In genomic region chr1:7491089-7491817, GRCh38 we compare ENCODE assay signal across 10 cellular contexts.
A peak's percentile ranks its signal among the peaks of the same experiment; 100 is the strongest.
DNase-seq lines count a peak whose midpoint lies in the region; ATAC-seq, FAIRE-seq and TF ChIP-seq lines count a peak whose summit lies in the region.
"Had no signal": no experiment of that assay in that cellular context is flagged by ENCODE, and none has a peak within 500 bp of the region (broad histone marks: within the 10 kb centered on the region; RNA-seq: fewer than 3 reads in every experiment).

No MANE protein-coding gene starts in this region.

- no TSS peak for BruUV-seq in endothelial cell of umbilical vein (replicated peaks; lab: Mats Ljungman, UMichigan)

- intact Hi-C loops in endothelial cell of umbilical vein (cut with micrococcal nuclease): no loop called here

- dilution Hi-C loops in endothelial cell of umbilical vein (cut with MboI; ENCODE audit: extremely low pct_ligation_motif_present, low sequenced_read_pairs): no loop called here

- H3K4me3 ChIP-seq in endothelial cell of umbilical vein (replicated peaks in 1 of 3; ENCODE audit: insufficient read depth in 1 of 3, low read depth in 1 of 3, low read length in 3 of 3): no peak overlapping the region
- H3K4me3 ChIP-seq: psoas muscle had no signal

- no peak overlapping the region for H3K4me2 ChIP-seq in endothelial cell of umbilical vein (ENCODE audit: insufficient read depth, low read length)

- DNase-seq in Daoy (ENCODE audit: low read depth) (peak; percentile 38), NCI-H2196 (lab: John Stamatoyannopoulos, UW; ENCODE audit: unreplicated experiment) (peak; percentile 80), endothelial cell of umbilical vein (ENCODE audit: low read depth, low spot score) (peak; percentile 52), omental fat pad (ENCODE audit: low spot score) (no peak), GM19238 (ENCODE audit: insufficient read length, low spot score) (no peak), NCI-H526 treated with DMSO at 0.1 percent for 48 hours (lab: John Stamatoyannopoulos, UW) (no peak)
- no peak for DNase-seq in activated effector memory CD4-positive, alpha-beta T cell treated with anti-CD3 and anti-CD28 coated beads, Interleukin-2, amount 50 U/mL, for 16 hours
- DNase-seq in activated CD4-positive, alpha-beta T cell treated with anti-CD3 and anti-CD28 coated beads for 1 hour: no peak
- DNase-seq: psoas muscle had no signal

- no peak for FAIRE-seq in endothelial cell of umbilical vein (lab: Jason Lieb, UNC)
- FAIRE-seq: G401.6 had no signal

- no peaks in the 10 kb centered on the region for H3K9me3 ChIP-seq in endothelial cell of umbilical vein (replicated peaks; ENCODE audit: control insufficient read depth, insufficient read depth, low read length)
- H3K9me3 ChIP-seq: psoas muscle had no signal

- TF ChIP-seq POLR2A in endothelial cell of umbilical vein (IDR thresholded peaks at IDR 0.05; ENCODE audit: low read depth, low read length): no peak

- no peaks in the 10 kb centered on the region for H3K36me3 ChIP-seq in endothelial cell of umbilical vein (ENCODE audit: control insufficient read depth in 2 of 2, extremely low read depth in 1 of 2, insufficient read depth in 2 of 2, low read length in 2 of 2)

- H3K4me1 ChIP-seq in endothelial cell of umbilical vein (ENCODE audit: control insufficient read depth, extremely low read depth, insufficient read depth, low read length): no peaks in the 10 kb centered on the region
- H3K4me1 ChIP-seq: psoas muscle had no signal

- peak; percentile 79 for ATAC-seq in omental fat pad (ENCODE audit: low FRiP score)
- ATAC-seq: psoas muscle had no signal

- H3K27ac ChIP-seq in endothelial cell of umbilical vein (ENCODE audit: insufficient read depth, low read depth, low read length): no peak overlapping the region
- H3K27ac ChIP-seq: psoas muscle had no signal

- peak overlapping the region; percentile 14 for H2AFZ ChIP-seq in endothelial cell of umbilical vein (ENCODE audit: low read depth, low read length)

- TF ChIP-seq CTCF in endothelial cell of umbilical vein (IDR thresholded peaks at IDR 0.05; ENCODE audit: extremely low read depth in 1 of 2, insufficient read depth in 1 of 2, low read depth in 1 of 2, low read length in 2 of 2): no peak
- TF ChIP-seq CTCF in omental fat pad (IDR thresholded peaks at IDR 0.05): no peak

- H3K9ac ChIP-seq in endothelial cell of umbilical vein (replicated peaks; ENCODE audit: extremely low read depth, insufficient read depth, low read length): no peak overlapping the region

- H4K20me1 ChIP-seq in endothelial cell of umbilical vein (replicated peaks; ENCODE audit: control insufficient read depth, extremely low read depth, insufficient read depth, low read length): no peaks in the 10 kb centered on the region

- no peaks in the 10 kb centered on the region for H3K27me3 ChIP-seq in endothelial cell of umbilical vein (ENCODE audit: control insufficient read depth in 2 of 2, insufficient read depth in 2 of 2, low read length in 2 of 2)

- POLR2A ChIA-PET in endothelial cell of umbilical vein (lab: Charles Lee): no interaction called here

- no peaks in the 10 kb centered on the region for H3K9me1 ChIP-seq in endothelial cell of umbilical vein (replicated peaks; ENCODE audit: control insufficient read depth, extremely low read depth, insufficient read depth, low read length)

- H3K79me2 ChIP-seq in endothelial cell of umbilical vein (ENCODE audit: control insufficient read depth, insufficient read depth, low read length): no peaks in the 10 kb centered on the region

- CTCF ChIA-PET in endothelial cell of umbilical vein (lab: Charles Lee): no interaction called here

TF ChIP-seq in endothelial cell of umbilical vein, 7 proteins besides CTCF, POLR2A, EP300 and RAD21:
- TF ChIP-seq POLR2AphosphoS5 (IDR thresholded peaks at IDR 0.05; ENCODE audit: insufficient read depth, low read depth, low read length): no peak
- no peak for TF ChIP-seq MYC (IDR thresholded peaks at IDR 0.05; ENCODE audit: low read depth, low read length)
- TF ChIP-seq EZH2 (IDR thresholded peaks at IDR 0.05; ENCODE audit: borderline replicate concordance, low read depth, low read length, severe bottlenecking): no peak

Comparison
In these comparisons a context has a peak if more than half of its experiments do, and no peak if none do; other contexts are left out.
1. DNase-seq: peak in Daoy (single experiment), NCI-H2196 (single experiment) and endothelial cell of umbilical vein (single experiment); none in omental fat pad (single experiment), GM19238 (single experiment), activated effector memory CD4-positive, alpha-beta T cell treated with anti-CD3 and anti-CD28 coated beads, Interleukin-2, amount 50 U/mL, for 16 hours (single experiment), NCI-H526 treated with DMSO at 0.1 percent for 48 hours (single experiment) and activated CD4-positive, alpha-beta T cell treated with anti-CD3 and anti-CD28 coated beads for 1 hour (single experiment).